Comparison of ENCODE assay signal across 1 cellular context in the genomic region with DNA sequence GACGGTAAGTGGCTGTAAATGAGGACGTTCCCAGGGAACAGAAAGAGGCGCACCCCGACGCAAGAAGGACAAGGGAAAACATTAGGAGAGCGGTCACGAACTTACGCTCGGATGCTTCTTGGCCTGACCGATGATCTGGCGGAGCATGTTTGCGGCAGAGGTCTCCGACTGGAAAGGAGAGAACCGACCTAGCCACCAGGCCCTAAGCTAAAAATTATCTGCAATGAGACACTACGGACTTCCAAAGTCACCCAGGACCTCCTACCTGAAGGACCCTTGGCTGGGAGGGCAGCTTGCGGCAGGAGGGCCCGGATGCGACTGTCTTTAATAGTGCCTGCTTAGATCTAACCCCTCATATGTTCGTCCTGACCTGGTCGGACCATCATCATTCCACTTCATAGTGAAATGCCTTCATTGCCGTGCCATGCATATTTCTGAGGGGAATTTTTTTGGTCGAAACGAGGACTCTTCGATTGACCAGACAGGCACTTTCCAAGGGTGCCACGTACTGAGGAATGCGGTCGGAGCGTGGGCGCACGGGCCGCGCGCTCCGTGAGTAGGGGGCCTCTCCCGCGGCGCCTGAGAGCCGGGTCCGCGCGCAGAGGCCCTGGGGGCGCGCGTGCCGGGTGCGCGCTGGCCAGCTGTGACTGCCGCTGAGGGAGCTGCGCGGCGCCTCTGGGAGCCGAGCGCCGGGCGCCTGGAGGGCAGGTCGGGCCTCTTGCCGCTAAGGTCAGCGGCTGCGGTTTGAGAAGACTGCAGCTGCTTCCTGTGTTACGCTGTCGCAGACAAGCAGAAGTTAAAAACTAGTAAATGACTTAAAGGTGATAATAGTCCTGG.
TF ChIP-seq lines count a peak whose summit lies in the region.

No MANE protein-coding gene starts in this region.

TF ChIP-seq in HepG2, 621 proteins besides CTCF, POLR2A, EP300 and RAD21 (continued from another document and continues in another):
- TF ChIP-seq, protein P1, sequence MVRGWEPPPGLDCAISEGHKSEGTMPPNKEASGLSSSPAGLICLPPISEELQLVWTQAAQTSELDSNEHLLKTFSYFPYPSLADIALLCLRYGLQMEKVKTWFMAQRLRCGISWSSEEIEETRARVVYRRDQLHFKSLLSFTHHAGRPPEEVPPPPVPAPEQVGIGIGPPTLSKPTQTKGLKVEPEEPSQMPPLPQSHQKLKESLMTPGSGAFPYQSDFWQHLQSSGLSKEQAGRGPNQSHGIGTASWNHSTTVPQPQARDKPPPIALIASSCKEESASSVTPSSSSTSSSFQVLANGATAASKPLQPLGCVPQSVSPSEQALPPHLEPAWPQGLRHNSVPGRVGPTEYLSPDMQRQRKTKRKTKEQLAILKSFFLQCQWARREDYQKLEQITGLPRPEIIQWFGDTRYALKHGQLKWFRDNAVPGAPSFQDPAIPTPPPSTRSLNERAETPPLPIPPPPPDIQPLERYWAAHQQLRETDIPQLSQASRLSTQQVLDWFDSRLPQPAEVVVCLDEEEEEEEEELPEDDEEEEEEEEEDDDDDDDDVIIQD (CRISPR knock-in tag; IDR thresholded peaks at IDR 0.05; ENCODE audit: low read depth) = no peak
- TF ChIP-seq TSC22D2 (CRISPR knock-in tag; IDR thresholded peaks at IDR 0.05; ENCODE audit: borderline replicate concordance) = peak; percentile 85; the same call in 1 of the 2 replicates
- TF ChIP-seq MAFG (CRISPR knock-in tag; IDR thresholded peaks at IDR 0.05) = no peak
- TF ChIP-seq MYNN (CRISPR knock-in tag; IDR thresholded peaks at IDR 0.05; ENCODE audit: low read depth) = peak; percentile 67; the same call in 1 of the 2 replicates
- no peak for TF ChIP-seq ZC3H4 (CRISPR knock-in tag; IDR thresholded peaks at IDR 0.05; ENCODE audit: borderline replicate concordance)
- TF ChIP-seq FIP1L1 (IDR thresholded peaks at IDR 0.05; ENCODE audit: borderline replicate concordance, insufficient read depth, low read depth, low read length) = no peak
- no peak for TF ChIP-seq ZNF225 (CRISPR knock-in tag; IDR thresholded peaks at IDR 0.05)
- TF ChIP-seq, protein P2, sequence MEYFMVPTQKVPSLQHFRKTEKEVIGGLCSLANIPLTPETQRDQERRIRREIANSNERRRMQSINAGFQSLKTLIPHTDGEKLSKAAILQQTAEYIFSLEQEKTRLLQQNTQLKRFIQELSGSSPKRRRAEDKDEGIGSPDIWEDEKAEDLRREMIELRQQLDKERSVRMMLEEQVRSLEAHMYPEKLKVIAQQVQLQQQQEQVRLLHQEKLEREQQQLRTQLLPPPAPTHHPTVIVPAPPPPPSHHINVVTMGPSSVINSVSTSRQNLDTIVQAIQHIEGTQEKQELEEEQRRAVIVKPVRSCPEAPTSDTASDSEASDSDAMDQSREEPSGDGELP (IDR thresholded peaks at IDR 0.05; ENCODE audit: borderline replicate concordance, low read depth) = peak; percentile 82; the same call in 1 of the 2 replicates
- TF ChIP-seq ARHGAP35 (CRISPR knock-in tag; IDR thresholded peaks at IDR 0.05; ENCODE audit: borderline replicate concordance) = peak; percentile 84
- TF ChIP-seq SAFB2 (CRISPR knock-in tag; IDR thresholded peaks at IDR 0.05; ENCODE audit: borderline replicate concordance, low read depth) = no peak
- TF ChIP-seq GPN1 (CRISPR knock-in tag; IDR thresholded peaks at IDR 0.05; ENCODE audit: borderline replicate concordance) = no peak
- TF ChIP-seq SNRNP70 (IDR thresholded peaks at IDR 0.05; ENCODE audit: low read depth, low read length) = no peak
- no peak for TF ChIP-seq ZKSCAN1 (IDR thresholded peaks at IDR 0.05; ENCODE audit: low read length)
- TF ChIP-seq HOXD1 (CRISPR knock-in tag; IDR thresholded peaks at IDR 0.05) = peak; percentile 89
- TF ChIP-seq SYNCRIP (IDR thresholded peaks at IDR 0.05; ENCODE audit: insufficient read depth, low read depth, low read length) = no peak
- peak; percentile 77; the same call in 1 of the 2 replicates for TF ChIP-seq BRD4 (CRISPR knock-in tag; IDR thresholded peaks at IDR 0.05)
- TF ChIP-seq TEAD3 (CRISPR knock-in tag; optimal IDR thresholded peaks at IDR 0.05; ENCODE audit: borderline replicate concordance) = peak; percentile 87
- TF ChIP-seq BCL6 (CRISPR knock-in tag; IDR thresholded peaks at IDR 0.05) = peak; percentile 50; the same call in 1 of the 2 replicates
- TF ChIP-seq ZNF12 (CRISPR knock-in tag; IDR thresholded peaks at IDR 0.05) = no peak
- peak; percentile 57; the same call in 1 of the 2 replicates for TF ChIP-seq ZNF709 (CRISPR knock-in tag; IDR thresholded peaks at IDR 0.05)
- TF ChIP-seq, protein P3, sequence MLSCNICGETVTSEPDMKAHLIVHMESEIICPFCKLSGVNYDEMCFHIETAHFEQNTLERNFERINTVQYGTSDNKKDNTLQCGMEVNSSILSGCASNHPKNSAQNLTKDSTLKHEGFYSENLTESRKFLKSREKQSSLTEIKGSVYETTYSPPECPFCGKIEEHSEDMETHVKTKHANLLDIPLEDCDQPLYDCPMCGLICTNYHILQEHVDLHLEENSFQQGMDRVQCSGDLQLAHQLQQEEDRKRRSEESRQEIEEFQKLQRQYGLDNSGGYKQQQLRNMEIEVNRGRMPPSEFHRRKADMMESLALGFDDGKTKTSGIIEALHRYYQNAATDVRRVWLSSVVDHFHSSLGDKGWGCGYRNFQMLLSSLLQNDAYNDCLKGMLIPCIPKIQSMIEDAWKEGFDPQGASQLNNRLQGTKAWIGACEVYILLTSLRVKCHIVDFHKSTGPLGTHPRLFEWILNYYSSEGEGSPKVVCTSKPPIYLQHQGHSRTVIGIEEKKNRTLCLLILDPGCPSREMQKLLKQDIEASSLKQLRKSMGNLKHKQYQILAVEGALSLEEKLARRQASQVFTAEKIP (CRISPR knock-in tag; IDR thresholded peaks at IDR 0.05; ENCODE audit: borderline replicate concordance) = no peak
- TF ChIP-seq TAF15 (IDR thresholded peaks at IDR 0.05; ENCODE audit: low read depth, low read length, poor library complexity, severe bottlenecking) = no peak
- TF ChIP-seq, protein P4, sequence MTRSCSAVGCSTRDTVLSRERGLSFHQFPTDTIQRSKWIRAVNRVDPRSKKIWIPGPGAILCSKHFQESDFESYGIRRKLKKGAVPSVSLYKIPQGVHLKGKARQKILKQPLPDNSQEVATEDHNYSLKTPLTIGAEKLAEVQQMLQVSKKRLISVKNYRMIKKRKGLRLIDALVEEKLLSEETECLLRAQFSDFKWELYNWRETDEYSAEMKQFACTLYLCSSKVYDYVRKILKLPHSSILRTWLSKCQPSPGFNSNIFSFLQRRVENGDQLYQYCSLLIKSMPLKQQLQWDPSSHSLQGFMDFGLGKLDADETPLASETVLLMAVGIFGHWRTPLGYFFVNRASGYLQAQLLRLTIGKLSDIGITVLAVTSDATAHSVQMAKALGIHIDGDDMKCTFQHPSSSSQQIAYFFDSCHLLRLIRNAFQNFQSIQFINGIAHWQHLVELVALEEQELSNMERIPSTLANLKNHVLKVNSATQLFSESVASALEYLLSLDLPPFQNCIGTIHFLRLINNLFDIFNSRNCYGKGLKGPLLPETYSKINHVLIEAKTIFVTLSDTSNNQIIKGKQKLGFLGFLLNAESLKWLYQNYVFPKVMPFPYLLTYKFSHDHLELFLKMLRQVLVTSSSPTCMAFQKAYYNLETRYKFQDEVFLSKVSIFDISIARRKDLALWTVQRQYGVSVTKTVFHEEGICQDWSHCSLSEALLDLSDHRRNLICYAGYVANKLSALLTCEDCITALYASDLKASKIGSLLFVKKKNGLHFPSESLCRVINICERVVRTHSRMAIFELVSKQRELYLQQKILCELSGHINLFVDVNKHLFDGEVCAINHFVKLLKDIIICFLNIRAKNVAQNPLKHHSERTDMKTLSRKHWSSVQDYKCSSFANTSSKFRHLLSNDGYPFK (CRISPR knock-in tag; IDR thresholded peaks at IDR 0.05; ENCODE audit: borderline replicate concordance) = peak; percentile 71; the same call in 1 of the 2 replicates
- no peak for TF ChIP-seq KAT2B (IDR thresholded peaks at IDR 0.05; ENCODE audit: borderline replicate concordance, low read depth, low read length)
- TF ChIP-seq FOXO1 (CRISPR knock-in tag; IDR thresholded peaks at IDR 0.05) = no peak
- TF ChIP-seq, protein P5, sequence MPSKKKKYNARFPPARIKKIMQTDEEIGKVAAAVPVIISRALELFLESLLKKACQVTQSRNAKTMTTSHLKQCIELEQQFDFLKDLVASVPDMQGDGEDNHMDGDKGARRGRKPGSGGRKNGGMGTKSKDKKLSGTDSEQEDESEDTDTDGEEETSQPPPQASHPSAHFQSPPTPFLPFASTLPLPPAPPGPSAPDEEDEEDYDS (CRISPR knock-in tag; IDR thresholded peaks at IDR 0.05) = peak; percentile 95
- TF ChIP-seq TEAD2 (CRISPR knock-in tag; IDR thresholded peaks at IDR 0.05) = no peak
- no peak for TF ChIP-seq ZNF326 (CRISPR knock-in tag; IDR thresholded peaks at IDR 0.05; ENCODE audit: borderline replicate concordance)
- TF ChIP-seq, protein P6, sequence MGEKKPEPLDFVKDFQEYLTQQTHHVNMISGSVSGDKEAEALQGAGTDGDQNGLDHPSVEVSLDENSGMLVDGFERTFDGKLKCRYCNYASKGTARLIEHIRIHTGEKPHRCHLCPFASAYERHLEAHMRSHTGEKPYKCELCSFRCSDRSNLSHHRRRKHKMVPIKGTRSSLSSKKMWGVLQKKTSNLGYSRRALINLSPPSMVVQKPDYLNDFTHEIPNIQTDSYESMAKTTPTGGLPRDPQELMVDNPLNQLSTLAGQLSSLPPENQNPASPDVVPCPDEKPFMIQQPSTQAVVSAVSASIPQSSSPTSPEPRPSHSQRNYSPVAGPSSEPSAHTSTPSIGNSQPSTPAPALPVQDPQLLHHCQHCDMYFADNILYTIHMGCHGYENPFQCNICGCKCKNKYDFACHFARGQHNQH (CRISPR knock-in tag; IDR thresholded peaks at IDR 0.05) = peak; percentile 68; the same call in 1 of the 2 replicates
- TF ChIP-seq ZBTB7A (CRISPR knock-in tag; IDR thresholded peaks at IDR 0.05) = no peak
- TF ChIP-seq GTF2F1 (IDR thresholded peaks at IDR 0.05; ENCODE audit: low read length) = no peak
- no peak; the same call in 1 of the 2 replicates for TF ChIP-seq PRMT3 (CRISPR knock-in tag; IDR thresholded peaks at IDR 0.05; ENCODE audit: borderline replicate concordance, low read depth)
- TF ChIP-seq, protein P7, sequence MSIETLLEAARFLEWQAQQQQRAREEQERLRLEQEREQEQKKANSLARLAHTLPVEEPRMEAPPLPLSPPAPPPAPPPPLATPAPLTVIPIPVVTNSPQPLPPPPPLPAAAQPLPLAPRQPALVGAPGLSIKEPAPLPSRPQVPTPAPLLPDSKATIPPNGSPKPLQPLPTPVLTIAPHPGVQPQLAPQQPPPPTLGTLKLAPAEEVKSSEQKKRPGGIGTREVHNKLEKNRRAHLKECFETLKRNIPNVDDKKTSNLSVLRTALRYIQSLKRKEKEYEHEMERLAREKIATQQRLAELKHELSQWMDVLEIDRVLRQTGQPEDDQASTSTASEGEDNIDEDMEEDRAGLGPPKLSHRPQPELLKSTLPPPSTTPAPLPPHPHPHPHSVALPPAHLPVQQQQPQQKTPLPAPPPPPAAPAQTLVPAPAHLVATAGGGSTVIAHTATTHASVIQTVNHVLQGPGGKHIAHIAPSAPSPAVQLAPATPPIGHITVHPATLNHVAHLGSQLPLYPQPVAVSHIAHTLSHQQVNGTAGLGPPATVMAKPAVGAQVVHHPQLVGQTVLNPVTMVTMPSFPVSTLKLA (IDR thresholded peaks at IDR 0.05) = peak; percentile 17; the same call in 1 of the 2 replicates
- TF ChIP-seq, protein P8, sequence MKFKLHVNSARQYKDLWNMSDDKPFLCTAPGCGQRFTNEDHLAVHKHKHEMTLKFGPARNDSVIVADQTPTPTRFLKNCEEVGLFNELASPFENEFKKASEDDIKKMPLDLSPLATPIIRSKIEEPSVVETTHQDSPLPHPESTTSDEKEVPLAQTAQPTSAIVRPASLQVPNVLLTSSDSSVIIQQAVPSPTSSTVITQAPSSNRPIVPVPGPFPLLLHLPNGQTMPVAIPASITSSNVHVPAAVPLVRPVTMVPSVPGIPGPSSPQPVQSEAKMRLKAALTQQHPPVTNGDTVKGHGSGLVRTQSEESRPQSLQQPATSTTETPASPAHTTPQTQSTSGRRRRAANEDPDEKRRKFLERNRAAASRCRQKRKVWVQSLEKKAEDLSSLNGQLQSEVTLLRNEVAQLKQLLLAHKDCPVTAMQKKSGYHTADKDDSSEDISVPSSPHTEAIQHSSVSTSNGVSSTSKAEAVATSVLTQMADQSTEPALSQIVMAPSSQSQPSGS (CRISPR knock-in tag; IDR thresholded peaks at IDR 0.05) = peak; percentile 72
- TF ChIP-seq ZNF776 (CRISPR knock-in tag; IDR thresholded peaks at IDR 0.05) = no peak; the same call in 1 of the 2 replicates
- TF ChIP-seq DR1 (CRISPR knock-in tag; IDR thresholded peaks at IDR 0.05) = peak; percentile 88
- TF ChIP-seq, protein P9, sequence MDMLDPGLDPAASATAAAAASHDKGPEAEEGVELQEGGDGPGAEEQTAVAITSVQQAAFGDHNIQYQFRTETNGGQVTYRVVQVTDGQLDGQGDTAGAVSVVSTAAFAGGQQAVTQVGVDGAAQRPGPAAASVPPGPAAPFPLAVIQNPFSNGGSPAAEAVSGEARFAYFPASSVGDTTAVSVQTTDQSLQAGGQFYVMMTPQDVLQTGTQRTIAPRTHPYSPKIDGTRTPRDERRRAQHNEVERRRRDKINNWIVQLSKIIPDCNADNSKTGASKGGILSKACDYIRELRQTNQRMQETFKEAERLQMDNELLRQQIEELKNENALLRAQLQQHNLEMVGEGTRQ (IDR thresholded peaks at IDR 0.05; ENCODE audit: low read depth, low read length) = no peak
- TF ChIP-seq, protein P9 (CRISPR knock-in tag; IDR thresholded peaks at IDR 0.05; ENCODE audit: borderline replicate concordance) = no peak
- TF ChIP-seq, protein P10, sequence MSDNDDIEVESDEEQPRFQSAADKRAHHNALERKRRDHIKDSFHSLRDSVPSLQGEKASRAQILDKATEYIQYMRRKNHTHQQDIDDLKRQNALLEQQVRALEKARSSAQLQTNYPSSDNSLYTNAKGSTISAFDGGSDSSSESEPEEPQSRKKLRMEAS (IDR thresholded peaks at IDR 0.05) = peak; percentile 55
- TF ChIP-seq, protein P11, sequence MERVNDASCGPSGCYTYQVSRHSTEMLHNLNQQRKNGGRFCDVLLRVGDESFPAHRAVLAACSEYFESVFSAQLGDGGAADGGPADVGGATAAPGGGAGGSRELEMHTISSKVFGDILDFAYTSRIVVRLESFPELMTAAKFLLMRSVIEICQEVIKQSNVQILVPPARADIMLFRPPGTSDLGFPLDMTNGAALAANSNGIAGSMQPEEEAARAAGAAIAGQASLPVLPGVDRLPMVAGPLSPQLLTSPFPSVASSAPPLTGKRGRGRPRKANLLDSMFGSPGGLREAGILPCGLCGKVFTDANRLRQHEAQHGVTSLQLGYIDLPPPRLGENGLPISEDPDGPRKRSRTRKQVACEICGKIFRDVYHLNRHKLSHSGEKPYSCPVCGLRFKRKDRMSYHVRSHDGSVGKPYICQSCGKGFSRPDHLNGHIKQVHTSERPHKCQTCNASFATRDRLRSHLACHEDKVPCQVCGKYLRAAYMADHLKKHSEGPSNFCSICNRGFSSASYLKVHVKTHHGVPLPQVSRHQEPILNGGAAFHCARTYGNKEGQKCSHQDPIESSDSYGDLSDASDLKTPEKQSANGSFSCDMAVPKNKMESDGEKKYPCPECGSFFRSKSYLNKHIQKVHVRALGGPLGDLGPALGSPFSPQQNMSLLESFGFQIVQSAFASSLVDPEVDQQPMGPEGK (CRISPR knock-in tag; IDR thresholded peaks at IDR 0.05) = no peak; the same call in 1 of the 2 replicates
- TF ChIP-seq ZNF20 (CRISPR knock-in tag; IDR thresholded peaks at IDR 0.05) = no peak
